In genomic region chr3:171420667-171421066, GRCh38 we compare ENCODE assay signal across 25 cellular contexts. TPM values are rescaled to one million over a fixed set of nuclear protein-coding genes. Genes with fewer than 3 reads are reported as not detected.
DNase-seq lines count a peak whose midpoint lies in the region; ATAC-seq and TF ChIP-seq lines count a peak whose summit lies in the region.
"Had no signal": no experiment of that assay in that cellular context is flagged by ENCODE, and none has a peak within 500 bp of the region (broad histone marks: within the 10 kb centered on the region; RNA-seq: fewer than 3 reads in every experiment).

No MANE protein-coding gene starts in this region.

- H3K27ac Mint-ChIP-seq in neural progenitor cell = no peak overlapping the region
- H3K27ac Mint-ChIP-seq: T-helper 2 cell treated with Interferon-gamma antibody and Interleukin-4, amounts not matched to agents 5 μg/mL and 100 μg/mL, for 36 hours had no signal

- peaks cover 6% of the 10 kb centered on the region for H3K9me3 Mint-ChIP-seq in neural progenitor cell
- H3K9me3 Mint-ChIP-seq: central memory CD8-positive, alpha-beta T cell had no signal

- intact Hi-C loops in heart left ventricle (cut with DNase I) = no loop called here

- H3K4me3 Mint-ChIP-seq in neural progenitor cell = no peak overlapping the region
- H3K4me3 Mint-ChIP-seq: central memory CD8-positive, alpha-beta T cell; T-helper 2 cell treated with Interferon-gamma antibody and Interleukin-4, amounts not matched to agents 5 μg/mL and 100 μg/mL, for 36 hours had no signal

- H3F3A ChIP-seq in neural progenitor cell (ENCODE audit: low read depth) = no peaks in the 10 kb centered on the region

- H3K79me2 ChIP-seq in neural progenitor cell (ENCODE audit: low read depth) = no peaks in the 10 kb centered on the region

- H4K20me1 ChIP-seq in neural progenitor cell (ENCODE audit: low read depth) = no peaks in the 10 kb centered on the region

- H3K27me3 ChIP-seq in heart left ventricle = no peaks in the 10 kb centered on the region
- H3K27me3 ChIP-seq in neural progenitor cell = no peaks in the 10 kb centered on the region
- H3K27me3 ChIP-seq: foreskin keratinocyte had no signal

- H3K27ac ChIP-seq in caudate nucleus (ENCODE audit: low read depth, low read length) = peak overlapping the region; percentile 81
- H3K27ac ChIP-seq in heart left ventricle = peak overlapping the region in 2 of 12 donors; percentile 5 to 34
- no peak overlapping the region for H3K27ac ChIP-seq in neural progenitor cell
- H3K27ac ChIP-seq: C4-2B, epithelial cell of prostate, foreskin keratinocyte, thoracic aorta, WERI-Rb-1 had no signal

- no peak for TF ChIP-seq POLR2A in heart left ventricle (IDR thresholded peaks at IDR 0.05)

- H3K4me1 Mint-ChIP-seq in neural progenitor cell = peaks cover 4% of the 10 kb centered on the region

- H3K4me3 ChIP-seq in heart left ventricle (no peak overlapping the region), neural progenitor cell (no peak overlapping the region)
- H3K4me3 ChIP-seq: lung, thoracic aorta had no signal

- no peak overlapping the region for H2AFZ ChIP-seq in neural progenitor cell (replicated peaks)

- ATAC-seq in heart left ventricle (peak in 3 of 4 donors; percentile 29 to 83 (median 66)), HG03045 (IDR thresholded peaks at IDR 0.05; ENCODE audit: unreplicated experiment) (no peak), HG03108 (IDR thresholded peaks at IDR 0.05; ENCODE audit: unreplicated experiment) (no peak)
- ATAC-seq: foreskin keratinocyte had no signal

- H3K9me3 ChIP-seq in heart left ventricle (peaks cover 0 to 2% (median 0%) of the 10 kb centered on the region in 12 donors), neural progenitor cell (ENCODE audit: low read depth) (no peaks in the 10 kb centered on the region)
- H3K9me3 ChIP-seq: thoracic aorta had no signal

- H3K4me2 ChIP-seq in neural progenitor cell = no peak overlapping the region

- peak; percentile 18 for DNase-seq in RPMI7951 (ENCODE audit: low read depth)
- peak in 15 of 61 donors; percentile 6 to 61 (median 19) for DNase-seq in caudate nucleus (lab: John Stamatoyannopoulos, UW)
- peak in 1 of 5 donors; percentile 31 for DNase-seq in heart left ventricle
- peak; percentile 48 for DNase-seq in putamen (ENCODE audit: low spot score)
- DNase-seq in neural progenitor cell (ENCODE audit: low spot score) = no peak
- DNase-seq: activated CD4-positive, alpha-beta T cell treated with anti-CD3 and anti-CD28 coated beads, Interleukin-2, amount 50 U/mL, for 1 hour; activated naive CD4-positive, alpha-beta T cell treated with anti-CD3 and anti-CD28 coated beads, Interleukin-2, amount 50 U/mL, for 16 hours; foreskin keratinocyte; islet precursor cell; NCI-H1092; NCI-H187 treated with DMSO at 0.1 percent for 48 hours; NCI-H69; retina; stimulated activated CD4-positive, alpha-beta T cell treated with anti-CD3 and anti-CD28 coated beads, Interleukin-12 subunit alpha, Interleukin-12 subunit beta, amount 100 ng/mL, for 4 hours; stimulated activated CD4-positive, alpha-beta T cell treated with anti-CD3 and anti-CD28 coated beads, Interleukin-4, amount 100 ng/mL, for 24 hours; stimulated activated naive CD4-positive, alpha-beta T cell; WERI-Rb-1 had no signal

- H3K36me3 ChIP-seq in heart left ventricle = no peaks in the 10 kb centered on the region
- H3K36me3 ChIP-seq in neural progenitor cell = no peaks in the 10 kb centered on the region
- H3K36me3 ChIP-seq: thoracic aorta, WERI-Rb-1 had no signal

- H3K4me1 ChIP-seq in heart left ventricle = peaks cover 0 to 32% (median 15%) of the 10 kb centered on the region in 12 donors
- no peaks in the 10 kb centered on the region for H3K4me1 ChIP-seq in neural progenitor cell

- no peak overlapping the region for H3K9ac ChIP-seq in neural progenitor cell

- H3K27me3 Mint-ChIP-seq in neural progenitor cell (ENCODE audit: insufficient read depth, low read depth) = no peaks in the 10 kb centered on the region
- H3K27me3 Mint-ChIP-seq: central memory CD8-positive, alpha-beta T cell had no signal

- peaks cover 3% of the 10 kb centered on the region for H3K36me3 Mint-ChIP-seq in neural progenitor cell

- TF ChIP-seq CTCF in heart left ventricle (IDR thresholded peaks at IDR 0.05) = no peak
- no peak for TF ChIP-seq CTCF in neural progenitor cell (IDR thresholded peaks at IDR 0.05)

- 59 to 63% (median 62%) methylated on average over 5 of the region's 5 CpGs for WGBS in heart left ventricle, 4 donors

RNA-seq across cellular contexts. Expression of gene TNIK, which starts 39.5 kb away (rescaled TPM):
- 5.8 and 6.7 TPM in 2 replicates for total RNA-seq in RPMI7951 (2014; rRNA removed; shearing (Covaris generic))
- total RNA-seq in heart left ventricle (10 to 100 TPM; 12.3 to 51.6 (median 32.4) TPM), neural progenitor cell (ENCODE audit: low replicate concordance) (3.0 and 5.0 TPM in 2 replicates)
- 10 to 100 TPM; 12.5 to 19.2 TPM for polyA plus RNA-seq in heart left ventricle

Comparison
In these comparisons a context has a peak if more than half of its experiments do, and no peak if none do; other contexts are left out.
1. ATAC-seq: peak in heart left ventricle (3 of 4); none in HG03045 (single experiment) and HG03108 (single experiment).